9 cellular contexts compared by ENCODE assay signal in genomic region chr2:25567406-25567805, GRCh38.
DNase-seq lines count a peak whose midpoint lies in the region; ATAC-seq, FAIRE-seq and TF ChIP-seq lines count a peak whose summit lies in the region.
"Had no signal": no experiment of that assay in that cellular context is flagged by ENCODE, and none has a peak within 500 bp of the region (broad histone marks: within the 10 kb centered on the region; RNA-seq: fewer than 3 reads in every experiment).

No MANE protein-coding gene starts in this region.

- H3K9me3 Mint-ChIP-seq in neural crest cell = no peaks in the 10 kb centered on the region
- H3K9me3 Mint-ChIP-seq in activated T-cell treated with anti-CD3 and anti-CD28 coated beads, Interleukin-2, amount 50 U/mL, for 24 hours = no peaks in the 10 kb centered on the region

- H3K4me3 Mint-ChIP-seq in neural crest cell = no peak overlapping the region
- H3K4me3 Mint-ChIP-seq in activated T-cell treated with anti-CD3 and anti-CD28 coated beads, Interleukin-2, amount 50 U/mL, for 24 hours = no peak overlapping the region

- peak overlapping the region; percentile 29 for H3K27ac ChIP-seq in OCI-LY3 (ENCODE audit: low read length)
- H3K27ac ChIP-seq: psoas muscle had no signal

- H3K36me3 Mint-ChIP-seq in neural crest cell (ENCODE audit: low read depth) = peaks cover 6% of the 10 kb centered on the region
- peaks cover 7% of the 10 kb centered on the region for H3K36me3 Mint-ChIP-seq in activated T-cell treated with anti-CD3 and anti-CD28 coated beads, Interleukin-2, amount 50 U/mL, for 24 hours (ENCODE audit: low read depth)

- no peak overlapping the region for H3K27ac Mint-ChIP-seq in neural crest cell (ENCODE audit: unreplicated experiment)
- no peak overlapping the region for H3K27ac Mint-ChIP-seq in activated T-cell treated with anti-CD3 and anti-CD28 coated beads, Interleukin-2, amount 50 U/mL, for 24 hours

- 0 out of 2 replicates have a peak, but pooled peaks cover 5% of the 10 kb centered on the region for H3K9me3 ChIP-seq in OCI-LY3 (ENCODE audit: insufficient read depth, low read length)
- H3K9me3 ChIP-seq: psoas muscle had no signal

- peaks cover 52% of the 10 kb centered on the region for H3K4me1 ChIP-seq in OCI-LY3 (ENCODE audit: low read length)
- H3K4me1 ChIP-seq: psoas muscle had no signal

- peaks cover 5% of the 10 kb centered on the region for H3K36me3 ChIP-seq in OCI-LY3 (replicated peaks; ENCODE audit: low read depth, low read length)

- peak overlapping the region; percentile 23 for H3K9ac ChIP-seq in OCI-LY3 (ENCODE audit: low read length)

- no peak overlapping the region for H2AFZ ChIP-seq in OCI-LY3 (ENCODE audit: low read depth, low read length)

- H3K27me3 ChIP-seq in OCI-LY3 (ENCODE audit: low read depth, low read length) = no peaks in the 10 kb centered on the region

- TF ChIP-seq CTCF in OCI-LY3 (IDR thresholded peaks at IDR 0.05; ENCODE audit: low read depth, low read length) (peak; percentile 76), neural crest cell (conservative IDR thresholded peaks at IDR 0.05) (peak; percentile 70)

- peak; percentile 57 for FAIRE-seq in endometrium (lab: Jason Lieb, UNC)

- peaks cover 20% of the 10 kb centered on the region for H3K4me1 Mint-ChIP-seq in neural crest cell
- H3K4me1 Mint-ChIP-seq in activated T-cell treated with anti-CD3 and anti-CD28 coated beads, Interleukin-2, amount 50 U/mL, for 24 hours (ENCODE audit: low read depth) = peaks cover 6% of the 10 kb centered on the region

- H3K27me3 Mint-ChIP-seq in neural crest cell (ENCODE audit: low read depth) = no peaks in the 10 kb centered on the region
- no peaks in the 10 kb centered on the region for H3K27me3 Mint-ChIP-seq in activated T-cell treated with anti-CD3 and anti-CD28 coated beads, Interleukin-2, amount 50 U/mL, for 24 hours

- DNase-seq in DMS153 treated with DMSO at 0.1 percent for 48 hours (lab: John Stamatoyannopoulos, UW; ENCODE audit: unreplicated experiment) (peak; percentile 9), neural crest cell (ENCODE audit: low read depth, low spot score) (no peak)
- DNase-seq in activated T-cell treated with anti-CD3 and anti-CD28 coated beads, Interleukin-2, amount 50 U/mL, for 24 hours = no peak
- DNase-seq: psoas muscle had no signal

- H3K4me2 ChIP-seq in OCI-LY3 (ENCODE audit: low read length) = peak overlapping the region; percentile 67

- no peaks in the 10 kb centered on the region for H3K79me2 ChIP-seq in OCI-LY3 (ENCODE audit: low read length)

- ATAC-seq in GM21825 (IDR thresholded peaks at IDR 0.05; ENCODE audit: unreplicated experiment) (peak; percentile 39), GM21360 (IDR thresholded peaks at IDR 0.05; ENCODE audit: unreplicated experiment) (no peak), HG02852 (IDR thresholded peaks at IDR 0.05; ENCODE audit: unreplicated experiment) (no peak)

- H3K4me3 ChIP-seq in OCI-LY3 (ENCODE audit: low read length) = no peak overlapping the region
- H3K4me3 ChIP-seq: psoas muscle had no signal

- no peaks in the 10 kb centered on the region for H4K20me1 ChIP-seq in OCI-LY3 (ENCODE audit: insufficient read depth, low read length)
